In the genomic region with DNA sequence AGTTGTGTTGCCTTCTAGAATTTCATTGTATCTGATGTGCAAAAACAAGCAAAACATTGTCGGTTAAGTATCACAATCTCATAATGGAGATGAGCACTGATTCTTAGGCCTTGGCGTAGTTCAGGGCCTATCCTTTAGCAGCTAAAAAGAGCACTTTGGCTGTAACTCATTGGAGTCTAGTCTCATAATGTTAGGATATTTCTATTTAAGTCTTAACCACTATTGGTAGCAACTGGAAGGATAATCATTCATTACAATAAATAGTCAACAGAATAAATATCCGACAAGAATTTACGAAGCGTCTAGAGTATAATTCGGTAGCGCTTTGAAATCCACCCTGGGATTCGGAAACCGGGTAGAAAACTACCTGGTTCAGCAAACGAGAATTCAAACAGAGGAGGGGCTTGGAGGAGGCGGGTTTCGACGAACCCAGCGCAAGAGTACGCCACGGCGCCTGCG, we compare ENCODE assay signal across 8 cellular contexts. TPM values are rescaled to one million over a fixed set of nuclear protein-coding genes. Genes with fewer than 3 reads are reported as not detected.
A peak's percentile ranks its signal among the peaks of the same experiment; 100 is the strongest.
DNase-seq lines count a peak whose midpoint lies in the region; ATAC-seq and TF ChIP-seq lines count a peak whose summit lies in the region.

No MANE protein-coding gene starts in this region.

- H2AFZ ChIP-seq in KMS-11 (ENCODE audit: low read depth), result peak overlapping the region; percentile 94

- H3K9ac ChIP-seq in KMS-11, result peak overlapping the region; percentile 93

- TF ChIP-seq CTCF in KMS-11 (conservative IDR thresholded peaks at IDR 0.05; ENCODE audit: low read depth, low read length) (no peak), endothelial cell (IDR thresholded peaks at IDR 0.05; ENCODE audit: unreplicated experiment) (no peak)

- H3K27ac ChIP-seq in KMS-11, result peak overlapping the region; percentile 88

- H3K4me3 ChIP-seq in KMS-11 (IDR thresholded peaks at IDR 0.05; ENCODE audit: insufficient read depth, low read depth, low read length), result peak overlapping the region; percentile 66

- peak; percentile 56 for ATAC-seq in GM21737 (IDR thresholded peaks at IDR 0.05; ENCODE audit: unreplicated experiment)

- no peak overlapping the region for H3K27ac Mint-ChIP-seq in endothelial cell (ENCODE audit: unreplicated experiment)

- no peaks in the 10 kb centered on the region for H3K27me3 ChIP-seq in KMS-11 (ENCODE audit: insufficient read depth, low read depth)

- H3K4me1 Mint-ChIP-seq in endothelial cell (ENCODE audit: unreplicated experiment), result peaks cover 6% of the 10 kb centered on the region

- peaks cover 42% of the 10 kb centered on the region for H3K4me1 ChIP-seq in KMS-11 (ENCODE audit: low read depth, poor library complexity, severe bottlenecking)

- DNase-seq in NCI-H2171 (lab: John Stamatoyannopoulos, UW), result peak; percentile 100
- DNase-seq in NCI-H2171 treated with DMSO at 0.1 percent for 48 hours (lab: John Stamatoyannopoulos, UW), result no peak
- DNase-seq in activated CD4-positive, alpha-beta T cell treated with anti-CD3 and anti-CD28 coated beads, Interleukin-2, amount 50 U/mL, for 48 hours, result peak; percentile 88 to 91
- DNase-seq in endothelial cell (ENCODE audit: low spot score), result peak; percentile 84
- DNase-seq in middle frontal gyrus (ENCODE audit: extremely low spot score, low spot score), result peak; percentile 61
- DNase-seq in stimulated activated CD8-positive, alpha-beta memory T cell treated with anti-CD3 and anti-CD28 coated beads, Interleukin-4, amount 100 ng/mL, for 24 hours (ENCODE audit: low read depth), result peak; percentile 82

- H3K36me3 Mint-ChIP-seq in endothelial cell (ENCODE audit: low read depth, unreplicated experiment), result no peaks in the 10 kb centered on the region

- peaks cover 7% of the 10 kb centered on the region; the same call in 1 of the 2 replicates for H4K20me1 ChIP-seq in KMS-11 (ENCODE audit: insufficient read depth)

- peak overlapping the region; percentile 97 for H3K4me2 ChIP-seq in KMS-11

- H3K9me3 Mint-ChIP-seq in endothelial cell (ENCODE audit: unreplicated experiment), result no peaks in the 10 kb centered on the region

- peaks cover 40% of the 10 kb centered on the region for H3K79me2 ChIP-seq in KMS-11 (ENCODE audit: insufficient read depth, low read depth)

- H3K36me3 ChIP-seq in KMS-11 (ENCODE audit: insufficient read depth), result no peaks in the 10 kb centered on the region

- no peaks in the 10 kb centered on the region for H3K27me3 Mint-ChIP-seq in endothelial cell (ENCODE audit: unreplicated experiment)

- H3K4me3 Mint-ChIP-seq in endothelial cell (ENCODE audit: unreplicated experiment), result no peak overlapping the region

RNA-seq across cellular contexts. Expression of gene EED, which starts 0.5 kb away (rescaled TPM):
- total RNA-seq in endothelial cell (ENCODE audit: unreplicated experiment), result 18.5 TPM

RNA-seq across cellular contexts. Expression of gene HIKESHI, which starts 57.9 kb away (rescaled TPM):
- total RNA-seq in endothelial cell (ENCODE audit: unreplicated experiment), result 36.7 TPM
